ENCODE assay signal across 8 cellular contexts in genomic region chr20:1119524-1119923, GRCh38. TPM values are rescaled to one million over a fixed set of nuclear protein-coding genes. Genes with fewer than 3 reads are reported as not detected.
A peak's percentile ranks its signal among the peaks of the same experiment; 100 is the strongest.
DNase-seq lines count a peak whose midpoint lies in the region; ATAC-seq and TF ChIP-seq lines count a peak whose summit lies in the region.

No MANE protein-coding gene starts in this region.

- peak overlapping the region; percentile 73 for H3K27ac Mint-ChIP-seq in chondrocyte (ENCODE audit: unreplicated experiment)

- H3K4me1 Mint-ChIP-seq in chondrocyte (ENCODE audit: low read depth), result peaks cover 54% of the 10 kb centered on the region

- POLR2A ChIA-PET in IMR-90 (lab: Charles Lee; ENCODE audit: unreplicated experiment), result no interaction called here

- dilution Hi-C loops in IMR-90 (cut with HindIII; ENCODE audit: low sequenced_read_pairs, unreplicated experiment), result no loop called here

- peak overlapping the region; percentile 99 for H3K4me2 ChIP-seq in IMR-90 (ENCODE audit: low read depth, low read length)

- TF ChIP-seq POLR2A in IMR-90 (IDR thresholded peaks at IDR 0.05; ENCODE audit: low read depth, low read length), result no peak
- TF ChIP-seq POLR2A in erythroblast (IDR thresholded peaks at IDR 0.05; ENCODE audit: low read length), result no peak

- peak overlapping the region; percentile 92 for H3K4me3 Mint-ChIP-seq in chondrocyte (ENCODE audit: unreplicated experiment)

- peak overlapping the region; percentile 76 for H3K9ac ChIP-seq in IMR-90 (ENCODE audit: low read depth, low read length)

- peaks cover 6% of the 10 kb centered on the region for H3K36me3 Mint-ChIP-seq in chondrocyte (ENCODE audit: low read depth)

- in situ Hi-C loops in IMR-90 (cut with MboI; ENCODE audit: low sequenced_read_pairs), result loop anchor here (10.0 kb wide), 1 partner anchor 295 kb away; no protein-coding TSS in a partner anchor

- H3K18ac ChIP-seq in IMR-90 (ENCODE audit: low read depth, low read length), result no peak overlapping the region

- H3K14ac ChIP-seq in IMR-90 (replicated peaks; ENCODE audit: low read depth, low read length), result no peak overlapping the region

- H3K9me3 Mint-ChIP-seq in chondrocyte (ENCODE audit: low read depth), result no peaks in the 10 kb centered on the region

- H4K8ac ChIP-seq in IMR-90 (ENCODE audit: low read depth in 2 of 2, low read length in 2 of 2), result peak overlapping the region in 1 of 2 experiments; percentile 13; a peak in 2 of 4 replicates

- no peak overlapping the region for H2BK5ac ChIP-seq in IMR-90 (ENCODE audit: low read depth, low read length, poor library complexity, severe bottlenecking)

- peak overlapping the region; percentile 82; the same call in 1 of the 2 replicates for H3K4ac ChIP-seq in IMR-90 (ENCODE audit: low read depth, low read length)

- no peaks in the 10 kb centered on the region for H3K27me3 Mint-ChIP-seq in chondrocyte (ENCODE audit: low read depth)

- peaks cover 14% of the 10 kb centered on the region; the same call in 1 of the 2 replicates for H3K9me1 ChIP-seq in IMR-90 (ENCODE audit: insufficient read depth, low read length)

- H3K79me1 ChIP-seq in IMR-90 (ENCODE audit: low read depth in 1 of 2, low read length in 2 of 2), result peaks cover 34 to 59% of the 10 kb centered on the region in 2 experiments

- H3K9me3 ChIP-seq in IMR-90 (ENCODE audit: control insufficient read depth, insufficient read depth, low read length), result no peaks in the 10 kb centered on the region
- H3K9me3 ChIP-seq in muscle layer of duodenum (ENCODE audit: control insufficient read depth in 1 of 2, low read length in 2 of 2), result no peaks in the 10 kb centered on the region

- peaks cover 26% of the 10 kb centered on the region; the same call in 1 of the 2 replicates for H4K20me1 ChIP-seq in IMR-90 (ENCODE audit: insufficient read depth, low read length)

- BruUV-seq in IMR-90 (replicated peaks; lab: Mats Ljungman, UMichigan), result no TSS peak

- H3K23ac ChIP-seq in IMR-90 (ENCODE audit: low read depth, low read length), result peak overlapping the region; percentile 84; the same call in 1 of the 2 replicates

- DNase-seq in IMR-90 (no peak), chondrocyte (ENCODE audit: low spot score) (no peak), NCI-H774 (lab: John Stamatoyannopoulos, UW) (no peak), A172 (ENCODE audit: low spot score) (no peak), erythroblast (lab: John Stamatoyannopoulos, UW) (no peak)

- no peak for TF ChIP-seq RAD21 in IMR-90 (IDR thresholded peaks at IDR 0.05; ENCODE audit: low read length)

- H3K27me3 ChIP-seq in IMR-90 (ENCODE audit: control insufficient read depth, insufficient read depth, low read length) (no peaks in the 10 kb centered on the region), muscle layer of duodenum (ENCODE audit: low read depth, low read length) (no peaks in the 10 kb centered on the region)

- H2AK9ac ChIP-seq in IMR-90 (replicated peaks; ENCODE audit: low read depth, low read length, poor library complexity), result peak overlapping the region; percentile 96

- H3K56ac ChIP-seq in IMR-90 (ENCODE audit: extremely low read depth, insufficient read depth, low read length), result no peak overlapping the region

- H3K4me1 ChIP-seq in IMR-90 (ENCODE audit: control insufficient read depth, insufficient read depth, low read length), result peaks cover 14% of the 10 kb centered on the region
- peaks cover 25 to 49% of the 10 kb centered on the region in 2 donors for H3K4me1 ChIP-seq in muscle layer of duodenum (ENCODE audit: control insufficient read depth in 1 of 2, insufficient read depth in 2 of 2, low read length in 2 of 2)

- H2AFZ ChIP-seq in IMR-90 (replicated peaks; ENCODE audit: low read length, poor library complexity), result peak overlapping the region; percentile 96

- 50% methylated on average over 2 of the region's 3 CpGs; no CpG with 5 or more reads in 1 of the 2 experiments for WGBS in IMR-90 (ENCODE audit: extremely low coverage in 2 of 2, insufficient read length in 1 of 2), 2 experiments

- no peak overlapping the region for H2BK120ac ChIP-seq in IMR-90 (ENCODE audit: low read depth, low read length)

- no peak overlapping the region for H4K5ac ChIP-seq in IMR-90 (ENCODE audit: low read depth, low read length)

- H3K4me3 ChIP-seq in IMR-90 (ENCODE audit: insufficient read depth, low read depth, low read length), result peak overlapping the region; percentile 96
- peak overlapping the region; percentile 92 to 100 for H3K4me3 ChIP-seq in muscle layer of duodenum (ENCODE audit: low read depth in 1 of 2, low read length in 2 of 2)

- 0 out of 2 replicates have a peak overlapping the region, but pooled peaks have one; percentile 4 for H4K91ac ChIP-seq in IMR-90 (ENCODE audit: insufficient read depth, low read depth, low read length)

- peak overlapping the region; percentile 71; the same call in 1 of the 2 replicates for H3K27ac ChIP-seq in 22Rv1
- peak overlapping the region; percentile 23; the same call in 1 of the 2 replicates for H3K27ac ChIP-seq in IMR-90 (ENCODE audit: insufficient read depth, low read length)
- H3K27ac ChIP-seq in muscle layer of duodenum (ENCODE audit: low read length), result peak overlapping the region; percentile 77

- CTCF ChIA-PET in IMR-90 (lab: Yijun Ruan, JAX), result interaction anchor here (1.5 kb wide), 1 partner anchor 11 kb away, joined by 4 read pairs; no protein-coding TSS in a partner anchor

- no peak overlapping the region for H2BK15ac ChIP-seq in IMR-90 (ENCODE audit: low read depth, low read length)

- H2BK20ac ChIP-seq in IMR-90 (ENCODE audit: low read depth, low read length), result no peak overlapping the region

- TF ChIP-seq CTCF in 22Rv1 (IDR thresholded peaks at IDR 0.05) (no peak), IMR-90 (conservative IDR thresholded peaks at IDR 0.05; ENCODE audit: low read depth, low read length) (no peak), chondrocyte (IDR thresholded peaks at IDR 0.05) (no peak)

- intact Hi-C loops in IMR-90 (cut with micrococcal nuclease), result no loop called here

- H3K36me3 ChIP-seq in IMR-90 (ENCODE audit: control insufficient read depth, insufficient read depth, low read length) (peaks cover 3% of the 10 kb centered on the region), muscle layer of duodenum (ENCODE audit: control insufficient read depth in 1 of 2, insufficient read depth in 2 of 2, low read length in 2 of 2) (peaks cover 0 to 8% of the 10 kb centered on the region in 2 donors)

- peak overlapping the region; percentile 92; the same call in 1 of the 2 replicates for H2AK5ac ChIP-seq in IMR-90 (ENCODE audit: low read depth, low read length)

- ATAC-seq in IMR-90 (ENCODE audit: low read depth), result no peak
- no peak for ATAC-seq in HG03039 (IDR thresholded peaks at IDR 0.05; ENCODE audit: unreplicated experiment)

TF ChIP-seq in IMR-90, 13 proteins besides CTCF, POLR2A, EP300 and RAD21:
- TF ChIP-seq CEBPB (IDR thresholded peaks at IDR 0.05; ENCODE audit: low read depth, low read length) (no peak), FOS (IDR thresholded peaks at IDR 0.05; ENCODE audit: low read depth, low read length) (no peak)

RNA-seq across cellular contexts. Expression of gene PSMF1, which starts 1.1 kb away (rescaled TPM):
- 93.6 and 120 TPM in 2 replicates for total RNA-seq in IMR-90 (2012; rRNA removed)
- 89.4 and 109 TPM in 2 replicates for polyA plus RNA-seq in IMR-90 (2012; rRNA removed)
- 70.0 and 1,836 TPM in 2 replicates for polyA plus RNA-seq in IMR-90 (2012; cell fraction: cytosol; rRNA removed)
- polyA plus RNA-seq in IMR-90 (2012; cell fraction: nucleus; rRNA removed; ENCODE audit: low replicate concordance), result 106 and 537 TPM in 2 replicates
- total RNA-seq in chondrocyte, result 99.4 to 117 TPM (median 110 TPM) in 3 replicates
- 63.9 and 90.5 TPM in 2 replicates for total RNA-seq in A172 (2014; rRNA removed; shearing (Covaris generic))

Comparison
In these comparisons a context has a peak if more than half of its experiments do, and no peak if none do; other contexts are left out.
1. H3K27ac ChIP-seq: peak in every context shown above with its lines; median percentile 77 in muscle layer of duodenum; 71 in 22Rv1; 23 in IMR-90.